17 cellular contexts compared by ENCODE assay signal in the genomic region with DNA sequence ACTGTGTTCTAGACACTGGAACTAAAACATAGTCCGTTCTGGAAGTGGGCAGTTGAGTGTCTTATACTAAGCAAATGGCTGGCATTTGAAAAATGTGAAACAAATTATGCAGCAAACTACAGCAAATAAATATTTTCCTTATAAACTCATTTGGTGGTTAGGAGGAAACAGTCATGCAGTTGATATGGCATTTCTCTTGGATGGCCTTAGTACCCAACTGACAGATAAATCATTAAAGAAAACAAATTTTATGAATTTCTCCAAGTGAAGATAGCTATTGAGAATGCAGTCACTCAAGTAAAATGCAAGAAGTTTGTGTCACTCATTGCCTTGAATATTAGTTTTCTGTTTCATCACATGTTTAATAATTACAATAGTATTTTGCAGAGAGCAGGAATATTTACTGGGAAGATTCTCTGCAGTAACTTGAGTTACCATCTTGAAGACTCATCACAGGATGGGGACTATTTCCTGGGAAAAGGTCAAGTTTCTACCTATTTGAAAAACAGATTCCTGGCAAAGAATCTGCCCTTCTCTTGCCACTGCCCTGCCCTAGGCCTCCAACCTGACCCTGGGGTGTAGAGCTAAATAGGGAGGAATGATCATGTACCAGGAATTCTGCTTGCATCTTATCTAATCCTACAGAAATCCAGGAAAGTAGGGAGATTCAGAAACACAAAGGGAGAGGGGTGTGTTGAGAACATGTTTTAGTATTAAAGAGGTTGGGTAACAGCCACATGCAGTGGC.
DNase-seq lines count a peak whose midpoint lies in the region.
"Had no signal": no experiment of that assay in that cellular context is flagged by ENCODE, and none has a peak within 500 bp of the region (broad histone marks: within the 10 kb centered on the region; RNA-seq: fewer than 3 reads in every experiment).

No MANE protein-coding gene starts in this region.

- H3K27me3 ChIP-seq in ACC112 (ENCODE audit: insufficient read depth, low read length), result no peaks in the 10 kb centered on the region
- H3K27me3 ChIP-seq: heart right ventricle, pancreas had no signal

- no peaks in the 10 kb centered on the region for H3K36me3 ChIP-seq in ACC112 (ENCODE audit: insufficient read depth, low read length)
- H3K36me3 ChIP-seq: heart right ventricle, pancreas had no signal

- H2AFZ ChIP-seq in ACC112 (ENCODE audit: low read length, unreplicated experiment), result no peak overlapping the region
- H2AFZ ChIP-seq: PC-9 had no signal

- peaks cover 77% of the 10 kb centered on the region for H3K4me1 ChIP-seq in ACC112 (ENCODE audit: control insufficient read depth, insufficient read depth, low read length, unreplicated experiment)

- H3K79me2 ChIP-seq in ACC112 (ENCODE audit: control insufficient read depth, insufficient read depth, low read length, unreplicated experiment), result peaks cover 86% of the 10 kb centered on the region

- DNase-seq in HCEC 1CT (peak; percentile 45), amniotic stem cell (lab: John Stamatoyannopoulos, UW) (peak; percentile 31), kidney glomerular epithelial cell (lab: John Stamatoyannopoulos, UW) (peak; percentile 75), NCI-H1092 (lab: John Stamatoyannopoulos, UW) (no peak), NCI-H2107 (lab: John Stamatoyannopoulos, UW) (no peak), NCI-H1930 (lab: John Stamatoyannopoulos, UW) (no peak), NCI-H2196 treated with DMSO at 0.1 percent for 48 hours (lab: John Stamatoyannopoulos, UW; ENCODE audit: unreplicated experiment) (no peak)
- DNase-seq: activated CD4-positive, alpha-beta T cell treated with anti-CD3 and anti-CD28 coated beads, Interleukin-2, amount 50 U/mL, for 4 hours; activated T-cell treated with anti-CD3 and anti-CD28 coated beads, Interleukin-2, amount 50 U/mL, for 48 hours; cerebellar nuclear complex; heart right ventricle; mucosa of descending colon; NCI-H187; pancreas; PC-9 had no signal

- H3K27ac ChIP-seq in ACC112 (ENCODE audit: low read depth, low read length), result peak overlapping the region; percentile 61
- H3K27ac ChIP-seq: heart right ventricle, pancreas, PC-9, SK-N-MC had no signal

- no peak overlapping the region; the same call in 1 of the 2 replicates for H3K4me3 ChIP-seq in ACC112 (ENCODE audit: low read depth, low read length)
- H3K4me3 ChIP-seq: heart right ventricle, mucosa of descending colon, pancreas, PC-9, SK-N-MC had no signal

Comparison
In these comparisons a context has a peak if more than half of its experiments do, and no peak if none do; other contexts are left out.
1. DNase-seq: peak in HCEC 1CT (single experiment), amniotic stem cell (single experiment) and kidney glomerular epithelial cell (single experiment); none in NCI-H1092 (single experiment), NCI-H2107 (single experiment), NCI-H1930 (0 of 2) and NCI-H2196 treated with DMSO at 0.1 percent for 48 hours (single experiment).